In the genomic region with DNA sequence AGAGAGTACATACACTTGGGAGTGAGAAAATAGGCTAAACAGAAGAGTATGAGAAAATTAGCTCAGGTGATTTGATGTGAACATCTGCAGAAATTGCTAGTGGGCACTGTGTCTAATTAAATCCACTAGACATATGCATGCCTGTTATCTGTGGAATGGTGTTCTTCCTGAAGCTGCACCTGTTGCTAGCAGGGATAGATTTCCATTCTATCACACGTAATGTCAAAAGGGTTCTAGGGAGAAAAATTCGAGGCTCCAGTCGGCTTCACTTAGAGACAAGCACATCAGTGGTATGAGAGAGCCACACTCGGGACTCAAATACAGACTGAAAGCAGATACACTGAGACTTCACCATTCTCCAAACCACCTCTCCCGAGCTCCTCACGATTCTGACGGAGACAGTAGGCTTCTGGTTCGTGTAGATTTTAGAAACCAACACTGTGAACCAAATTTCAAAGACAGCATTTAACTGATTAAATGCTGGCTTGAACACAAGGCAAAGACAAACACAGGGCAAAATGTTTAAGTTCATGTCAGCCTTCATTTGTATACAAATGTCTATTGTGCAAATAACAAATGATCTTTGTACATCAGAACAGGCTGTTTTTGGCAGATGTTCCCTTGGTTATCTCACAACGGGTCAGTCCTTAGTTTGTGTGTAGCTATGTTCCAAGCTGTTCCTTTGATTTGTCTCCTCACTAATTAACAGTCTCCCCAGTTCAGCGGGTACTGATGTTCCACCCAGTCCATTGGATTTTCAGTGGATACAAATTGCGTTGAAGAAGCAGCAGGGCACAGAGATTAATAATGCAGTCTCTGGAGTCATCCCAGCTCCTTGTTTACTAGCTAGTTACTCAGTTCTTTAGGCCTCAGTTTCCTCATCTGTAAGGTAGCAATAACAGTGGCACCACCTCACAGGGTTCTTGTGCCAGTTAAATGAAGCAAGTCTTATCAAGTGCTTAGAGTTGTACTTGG, we compare ENCODE assay signal across 1 cellular context.
TF ChIP-seq lines count a peak whose summit lies in the region.

No MANE protein-coding gene starts in this region.

TF ChIP-seq in HepG2, 621 proteins besides CTCF, POLR2A, EP300 and RAD21 (continued from another document and continues in another):
- TF ChIP-seq, protein P1, sequence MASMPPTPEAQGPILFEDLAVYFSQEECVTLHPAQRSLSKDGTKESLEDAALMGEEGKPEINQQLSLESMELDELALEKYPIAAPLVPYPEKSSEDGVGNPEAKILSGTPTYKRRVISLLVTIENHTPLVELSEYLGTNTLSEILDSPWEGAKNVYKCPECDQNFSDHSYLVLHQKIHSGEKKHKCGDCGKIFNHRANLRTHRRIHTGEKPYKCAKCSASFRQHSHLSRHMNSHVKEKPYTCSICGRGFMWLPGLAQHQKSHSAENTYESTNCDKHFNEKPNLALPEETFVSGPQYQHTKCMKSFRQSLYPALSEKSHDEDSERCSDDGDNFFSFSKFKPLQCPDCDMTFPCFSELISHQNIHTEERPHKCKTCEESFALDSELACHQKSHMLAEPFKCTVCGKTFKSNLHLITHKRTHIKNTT (CRISPR knock-in tag; IDR thresholded peaks at IDR 0.05): no peak
- TF ChIP-seq, protein P2, sequence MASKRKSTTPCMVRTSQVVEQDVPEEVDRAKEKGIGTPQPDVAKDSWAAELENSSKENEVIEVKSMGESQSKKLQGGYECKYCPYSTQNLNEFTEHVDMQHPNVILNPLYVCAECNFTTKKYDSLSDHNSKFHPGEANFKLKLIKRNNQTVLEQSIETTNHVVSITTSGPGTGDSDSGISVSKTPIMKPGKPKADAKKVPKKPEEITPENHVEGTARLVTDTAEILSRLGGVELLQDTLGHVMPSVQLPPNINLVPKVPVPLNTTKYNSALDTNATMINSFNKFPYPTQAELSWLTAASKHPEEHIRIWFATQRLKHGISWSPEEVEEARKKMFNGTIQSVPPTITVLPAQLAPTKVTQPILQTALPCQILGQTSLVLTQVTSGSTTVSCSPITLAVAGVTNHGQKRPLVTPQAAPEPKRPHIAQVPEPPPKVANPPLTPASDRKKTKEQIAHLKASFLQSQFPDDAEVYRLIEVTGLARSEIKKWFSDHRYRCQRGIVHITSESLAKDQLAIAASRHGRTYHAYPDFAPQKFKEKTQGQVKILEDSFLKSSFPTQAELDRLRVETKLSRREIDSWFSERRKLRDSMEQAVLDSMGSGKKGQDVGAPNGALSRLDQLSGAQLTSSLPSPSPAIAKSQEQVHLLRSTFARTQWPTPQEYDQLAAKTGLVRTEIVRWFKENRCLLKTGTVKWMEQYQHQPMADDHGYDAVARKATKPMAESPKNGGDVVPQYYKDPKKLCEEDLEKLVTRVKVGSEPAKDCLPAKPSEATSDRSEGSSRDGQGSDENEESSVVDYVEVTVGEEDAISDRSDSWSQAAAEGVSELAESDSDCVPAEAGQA (IDR thresholded peaks at IDR 0.05; ENCODE audit: low read depth): no peak
- TF ChIP-seq, protein P2 (CRISPR knock-in tag; IDR thresholded peaks at IDR 0.05; ENCODE audit: borderline replicate concordance): 0 out of 2 replicates have a peak, but pooled peaks have one; percentile 45
- TF ChIP-seq ASH2L (IDR thresholded peaks at IDR 0.05; ENCODE audit: insufficient read length, low read depth, low read length) (peak; percentile 91), JUND (CRISPR knock-in tag; IDR thresholded peaks at IDR 0.05) (no peak), TAF15 (IDR thresholded peaks at IDR 0.05; ENCODE audit: low read depth, low read length, poor library complexity, severe bottlenecking) (no peak), FOXK2 (IDR thresholded peaks at IDR 0.05) (peak; percentile 62), ARNT2 (CRISPR knock-in tag; IDR thresholded peaks at IDR 0.05; ENCODE audit: low read depth) (peak; percentile 41; the same call in 1 of the 2 replicates), ZNF605 (CRISPR knock-in tag; IDR thresholded peaks at IDR 0.05) (no peak), REL (CRISPR knock-in tag; conservative IDR thresholded peaks at IDR 0.05) (no peak), ZNF235 (CRISPR knock-in tag; IDR thresholded peaks at IDR 0.05; ENCODE audit: borderline replicate concordance) (no peak), PRMT3 (CRISPR knock-in tag; IDR thresholded peaks at IDR 0.05; ENCODE audit: borderline replicate concordance, low read depth) (no peak), RORA (CRISPR knock-in tag; IDR thresholded peaks at IDR 0.05) (no peak), TBX2 (CRISPR knock-in tag; IDR thresholded peaks at IDR 0.05; ENCODE audit: borderline replicate concordance) (peak; percentile 78; the same call in 1 of the 2 replicates), JARID2 (CRISPR knock-in tag; IDR thresholded peaks at IDR 0.05; ENCODE audit: insufficient replicate concordance) (no peak), ZNF841 (CRISPR knock-in tag; IDR thresholded peaks at IDR 0.05; ENCODE audit: borderline replicate concordance) (no peak), ADNP (CRISPR knock-in tag; IDR thresholded peaks at IDR 0.05) (no peak), ZBTB8A (CRISPR knock-in tag; IDR thresholded peaks at IDR 0.05; ENCODE audit: borderline replicate concordance, low read depth) (no peak)
- TF ChIP-seq, protein P3, sequence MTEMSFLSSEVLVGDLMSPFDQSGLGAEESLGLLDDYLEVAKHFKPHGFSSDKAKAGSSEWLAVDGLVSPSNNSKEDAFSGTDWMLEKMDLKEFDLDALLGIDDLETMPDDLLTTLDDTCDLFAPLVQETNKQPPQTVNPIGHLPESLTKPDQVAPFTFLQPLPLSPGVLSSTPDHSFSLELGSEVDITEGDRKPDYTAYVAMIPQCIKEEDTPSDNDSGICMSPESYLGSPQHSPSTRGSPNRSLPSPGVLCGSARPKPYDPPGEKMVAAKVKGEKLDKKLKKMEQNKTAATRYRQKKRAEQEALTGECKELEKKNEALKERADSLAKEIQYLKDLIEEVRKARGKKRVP (CRISPR knock-in tag; IDR thresholded peaks at IDR 0.05): 0 out of 4 replicates have a peak, but pooled peaks of 1 of the 2 experiments have one; percentile 20
- TF ChIP-seq, protein P4, sequence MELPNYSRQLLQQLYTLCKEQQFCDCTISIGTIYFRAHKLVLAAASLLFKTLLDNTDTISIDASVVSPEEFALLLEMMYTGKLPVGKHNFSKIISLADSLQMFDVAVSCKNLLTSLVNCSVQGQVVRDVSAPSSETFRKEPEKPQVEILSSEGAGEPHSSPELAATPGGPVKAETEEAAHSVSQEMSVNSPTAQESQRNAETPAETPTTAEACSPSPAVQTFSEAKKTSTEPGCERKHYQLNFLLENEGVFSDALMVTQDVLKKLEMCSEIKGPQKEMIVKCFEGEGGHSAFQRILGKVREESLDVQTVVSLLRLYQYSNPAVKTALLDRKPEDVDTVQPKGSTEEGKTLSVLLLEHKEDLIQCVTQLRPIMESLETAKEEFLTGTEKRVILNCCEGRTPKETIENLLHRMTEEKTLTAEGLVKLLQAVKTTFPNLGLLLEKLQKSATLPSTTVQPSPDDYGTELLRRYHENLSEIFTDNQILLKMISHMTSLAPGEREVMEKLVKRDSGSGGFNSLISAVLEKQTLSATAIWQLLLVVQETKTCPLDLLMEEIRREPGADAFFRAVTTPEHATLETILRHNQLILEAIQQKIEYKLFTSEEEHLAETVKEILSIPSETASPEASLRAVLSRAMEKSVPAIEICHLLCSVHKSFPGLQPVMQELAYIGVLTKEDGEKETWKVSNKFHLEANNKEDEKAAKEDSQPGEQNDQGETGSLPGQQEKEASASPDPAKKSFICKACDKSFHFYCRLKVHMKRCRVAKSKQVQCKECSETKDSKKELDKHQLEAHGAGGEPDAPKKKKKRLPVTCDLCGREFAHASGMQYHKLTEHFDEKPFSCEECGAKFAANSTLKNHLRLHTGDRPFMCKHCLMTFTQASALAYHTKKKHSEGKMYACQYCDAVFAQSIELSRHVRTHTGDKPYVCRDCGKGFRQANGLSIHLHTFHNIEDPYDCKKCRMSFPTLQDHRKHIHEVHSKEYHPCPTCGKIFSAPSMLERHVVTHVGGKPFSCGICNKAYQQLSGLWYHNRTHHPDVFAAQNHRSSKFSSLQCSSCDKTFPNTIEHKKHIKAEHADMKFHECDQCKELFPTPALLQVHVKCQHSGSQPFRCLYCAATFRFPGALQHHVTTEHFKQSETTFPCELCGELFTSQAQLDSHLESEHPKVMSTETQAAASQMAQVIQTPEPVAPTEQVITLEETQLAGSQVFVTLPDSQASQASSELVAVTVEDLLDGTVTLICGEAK (IDR thresholded peaks at IDR 0.05): no peak
- TF ChIP-seq, protein P4 (CRISPR knock-in tag; IDR thresholded peaks at IDR 0.05): no peak; the same call in 1 of the 2 replicates
- TF ChIP-seq, protein P5, sequence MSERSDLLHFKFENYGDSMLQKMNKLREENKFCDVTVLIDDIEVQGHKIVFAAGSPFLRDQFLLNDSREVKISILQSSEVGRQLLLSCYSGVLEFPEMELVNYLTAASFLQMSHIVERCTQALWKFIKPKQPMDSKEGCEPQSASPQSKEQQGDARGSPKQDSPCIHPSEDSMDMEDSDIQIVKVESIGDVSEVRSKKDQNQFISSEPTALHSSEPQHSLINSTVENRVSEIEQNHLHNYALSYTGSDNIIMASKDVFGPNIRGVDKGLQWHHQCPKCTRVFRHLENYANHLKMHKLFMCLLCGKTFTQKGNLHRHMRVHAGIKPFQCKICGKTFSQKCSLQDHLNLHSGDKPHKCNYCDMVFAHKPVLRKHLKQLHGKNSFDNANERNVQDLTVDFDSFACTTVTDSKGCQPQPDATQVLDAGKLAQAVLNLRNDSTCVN (CRISPR knock-in tag; IDR thresholded peaks at IDR 0.05; ENCODE audit: borderline replicate concordance): no peak
- TF ChIP-seq, protein P6, sequence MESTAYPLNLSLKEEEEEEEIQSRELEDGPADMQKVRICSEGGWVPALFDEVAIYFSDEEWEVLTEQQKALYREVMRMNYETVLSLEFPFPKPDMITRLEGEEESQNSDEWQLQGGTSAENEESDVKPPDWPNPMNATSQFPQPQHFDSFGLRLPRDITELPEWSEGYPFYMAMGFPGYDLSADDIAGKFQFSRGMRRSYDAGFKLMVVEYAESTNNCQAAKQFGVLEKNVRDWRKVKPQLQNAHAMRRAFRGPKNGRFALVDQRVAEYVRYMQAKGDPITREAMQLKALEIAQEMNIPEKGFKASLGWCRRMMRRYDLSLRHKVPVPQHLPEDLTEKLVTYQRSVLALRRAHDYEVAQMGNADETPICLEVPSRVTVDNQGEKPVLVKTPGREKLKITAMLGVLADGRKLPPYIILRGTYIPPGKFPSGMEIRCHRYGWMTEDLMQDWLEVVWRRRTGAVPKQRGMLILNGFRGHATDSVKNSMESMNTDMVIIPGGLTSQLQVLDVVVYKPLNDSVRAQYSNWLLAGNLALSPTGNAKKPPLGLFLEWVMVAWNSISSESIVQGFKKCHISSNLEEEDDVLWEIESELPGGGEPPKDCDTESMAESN (CRISPR knock-in tag; conservative IDR thresholded peaks at IDR 0.05): peak; percentile 64; the same call in 1 of the 2 replicates
- TF ChIP-seq, protein P7, sequence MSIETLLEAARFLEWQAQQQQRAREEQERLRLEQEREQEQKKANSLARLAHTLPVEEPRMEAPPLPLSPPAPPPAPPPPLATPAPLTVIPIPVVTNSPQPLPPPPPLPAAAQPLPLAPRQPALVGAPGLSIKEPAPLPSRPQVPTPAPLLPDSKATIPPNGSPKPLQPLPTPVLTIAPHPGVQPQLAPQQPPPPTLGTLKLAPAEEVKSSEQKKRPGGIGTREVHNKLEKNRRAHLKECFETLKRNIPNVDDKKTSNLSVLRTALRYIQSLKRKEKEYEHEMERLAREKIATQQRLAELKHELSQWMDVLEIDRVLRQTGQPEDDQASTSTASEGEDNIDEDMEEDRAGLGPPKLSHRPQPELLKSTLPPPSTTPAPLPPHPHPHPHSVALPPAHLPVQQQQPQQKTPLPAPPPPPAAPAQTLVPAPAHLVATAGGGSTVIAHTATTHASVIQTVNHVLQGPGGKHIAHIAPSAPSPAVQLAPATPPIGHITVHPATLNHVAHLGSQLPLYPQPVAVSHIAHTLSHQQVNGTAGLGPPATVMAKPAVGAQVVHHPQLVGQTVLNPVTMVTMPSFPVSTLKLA (IDR thresholded peaks at IDR 0.05): no peak
- TF ChIP-seq, protein P8, sequence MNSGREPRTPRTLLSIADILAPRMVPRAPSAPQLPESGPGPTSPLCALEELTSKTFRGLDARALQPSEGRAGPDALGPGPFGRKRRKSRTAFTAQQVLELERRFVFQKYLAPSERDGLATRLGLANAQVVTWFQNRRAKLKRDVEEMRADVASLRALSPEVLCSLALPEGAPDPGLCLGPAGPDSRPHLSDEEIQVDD (CRISPR knock-in tag; IDR thresholded peaks at IDR 0.05; ENCODE audit: borderline replicate concordance): no peak
